ENCODE assay signal across 29 cellular contexts in the genomic region with DNA sequence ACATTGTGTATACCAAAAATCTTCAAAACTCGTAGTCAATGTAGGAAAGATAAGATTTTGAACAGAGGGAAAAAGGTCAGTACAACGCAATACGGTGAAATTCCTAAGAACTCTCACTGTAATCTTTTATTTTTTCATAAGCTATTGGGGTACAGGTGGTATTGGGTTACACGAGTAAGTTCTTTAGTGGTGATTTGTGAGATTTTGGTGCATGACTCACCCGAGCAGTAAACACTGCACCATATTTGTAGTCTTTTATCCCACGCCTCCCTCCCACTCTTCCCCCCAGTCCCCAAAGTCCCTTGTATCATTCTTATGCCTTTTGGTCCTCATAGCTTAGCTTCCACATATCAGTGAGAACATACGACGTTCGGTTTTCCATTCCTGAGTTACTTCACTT.
"Had no signal": no experiment of that assay in that cellular context is flagged by ENCODE, and none has a peak within 500 bp of the region (broad histone marks: within the 10 kb centered on the region; RNA-seq: fewer than 3 reads in every experiment).

No MANE protein-coding gene starts in this region.

- H3K27ac Mint-ChIP-seq: activated B cell treated with CpG ODN at 0.5 μM for 24 hours; activated CD8-positive, alpha-beta T cell treated with anti-CD3 and anti-CD28 coated beads for 36 hours; activated naive CD8-positive, alpha-beta T cell; activated T-helper 17 cell treated with anti-CD3 and anti-CD28 coated beads, Interleukin-2, amount 50 U/mL, for 72 hours; effector memory CD8-positive, alpha-beta T cell; T-helper 2 cell treated with Interferon-gamma antibody and Interleukin-4, amounts not matched to agents 5 μg/mL and 100 μg/mL, for 36 hours had no signal

- ATAC-seq: activated CD4-positive, CD25-positive, alpha-beta regulatory T cell treated with anti-CD3 and anti-CD28 coated beads, Interleukin-2, amount 50 U/mL, for 24 hours; activated CD8-positive, alpha-beta T cell treated with anti-CD3 and anti-CD28 coated beads for 36 hours; activated T-cell treated with anti-CD3 and anti-CD28 coated beads, Interleukin-2, amount 50 U/mL, for 4 hours; activated T-helper 17 cell treated with anti-CD3 and anti-CD28 coated beads, Interleukin-2, amount 50 U/mL, for 72 hours; body of pancreas; effector memory CD8-positive, alpha-beta T cell; gastroesophageal sphincter had no signal

- H3K4me3 ChIP-seq: body of pancreas, esophagus squamous epithelium, gastroesophageal sphincter had no signal

- H3K36me3 ChIP-seq: esophagus squamous epithelium, gastroesophageal sphincter, WERI-Rb-1 had no signal

- H3K36me3 Mint-ChIP-seq: activated naive CD8-positive, alpha-beta T cell had no signal

- H3K27me3 ChIP-seq: body of pancreas, esophagus squamous epithelium, gastroesophageal sphincter had no signal

- H3K4me1 Mint-ChIP-seq: activated B cell treated with CpG ODN at 0.5 μM for 24 hours; activated T-helper 17 cell treated with anti-CD3 and anti-CD28 coated beads, Interleukin-2, amount 50 U/mL, for 72 hours had no signal

- DNase-seq: activated B cell treated with CpG ODN at 0.5 μM for 24 hours; activated CD4-positive, alpha-beta T cell treated with anti-CD3 and anti-CD28 coated beads for 48 hours; activated CD4-positive, alpha-beta T cell treated with anti-CD3 and anti-CD28 coated beads, Interleukin-2, amount 50 U/mL, for 1 hour; activated CD4-positive, alpha-beta T cell treated with anti-CD3 and anti-CD28 coated beads, Interleukin-2, amount 50 U/mL, for 48 hours; activated CD8-positive, alpha-beta memory T cell treated with anti-CD3 and anti-CD28 coated beads for 24 hours; activated CD8-positive, alpha-beta T cell treated with anti-CD3 and anti-CD28 coated beads for 36 hours; activated effector memory CD4-positive, alpha-beta T cell treated with Interleukin-2 at 50 U/mL for 16 hours; activated gamma-delta T cell treated with Interleukin-2 at 50 U/mL for 16 hours; activated naive CD4-positive, alpha-beta T cell treated with anti-CD3 and anti-CD28 coated beads, Interleukin-2, amount 50 U/mL, for 16 hours; activated naive CD4-positive, alpha-beta T cell treated with Interleukin-2 at 50 U/mL for 16 hours; activated T-cell treated with anti-CD3 and anti-CD28 coated beads, Interleukin-2, amount 50 U/mL, for 4 hours; amniotic stem cell; anterior cingulate cortex; body of pancreas; caudate nucleus; cortex of kidney; dermis blood vessel endothelial cell; effector CD4-positive, alpha-beta T cell; effector memory CD8-positive, alpha-beta T cell; esophagus squamous epithelium; foreskin melanocyte; hippocampal formation; T1000; WERI-Rb-1 had no signal

- H3K4me3 Mint-ChIP-seq: activated B cell treated with CpG ODN at 0.5 μM for 24 hours; activated CD8-positive, alpha-beta T cell treated with anti-CD3 and anti-CD28 coated beads for 36 hours; activated naive CD8-positive, alpha-beta T cell; activated T-cell treated with anti-CD3 and anti-CD28 coated beads, Interleukin-2, amount 50 U/mL, for 4 hours; activated T-helper 17 cell treated with anti-CD3 and anti-CD28 coated beads, Interleukin-2, amount 50 U/mL, for 72 hours; effector memory CD8-positive, alpha-beta T cell; T-helper 2 cell treated with Interferon-gamma antibody and Interleukin-4, amounts not matched to agents 5 μg/mL and 100 μg/mL, for 36 hours had no signal

- H3K27ac ChIP-seq: body of pancreas, esophagus squamous epithelium, gastroesophageal sphincter, WERI-Rb-1 had no signal

- H3K27me3 Mint-ChIP-seq: activated B cell treated with CpG ODN at 0.5 μM for 24 hours; activated CD8-positive, alpha-beta T cell treated with anti-CD3 and anti-CD28 coated beads for 36 hours; activated naive CD8-positive, alpha-beta T cell; effector memory CD8-positive, alpha-beta T cell had no signal

- H3K4me1 ChIP-seq: body of pancreas, esophagus squamous epithelium, gastroesophageal sphincter had no signal

- H3K9me3 ChIP-seq: body of pancreas, esophagus squamous epithelium, gastroesophageal sphincter had no signal
